In the genomic region with DNA sequence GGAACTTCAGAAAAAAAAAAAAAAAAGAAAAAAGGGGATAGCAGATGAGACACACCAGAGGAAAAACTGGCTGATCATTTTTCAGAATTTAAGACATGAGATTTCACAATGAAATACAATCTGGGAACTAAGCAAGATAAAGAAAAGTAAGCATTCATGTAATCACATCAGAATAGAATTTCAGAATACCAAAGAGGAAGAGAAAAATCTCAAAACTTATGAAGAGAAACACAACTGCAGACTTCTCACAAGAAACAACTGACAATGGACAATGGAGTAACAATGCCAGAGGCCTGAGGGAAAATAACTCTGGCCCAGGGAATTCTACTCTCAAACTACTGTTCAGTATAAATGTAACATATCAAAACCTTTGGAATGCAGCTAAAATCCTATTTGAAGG, we compare ENCODE assay signal across 3 cellular contexts.
TF ChIP-seq lines count a peak whose summit lies in the region.

No MANE protein-coding gene starts in this region.

TF ChIP-seq in SK-N-SH treated with all-trans-retinoic acid at 6 μM for 48 hours, 23 proteins besides CTCF, POLR2A, EP300 and RAD21:
- TF ChIP-seq, protein P1, sequence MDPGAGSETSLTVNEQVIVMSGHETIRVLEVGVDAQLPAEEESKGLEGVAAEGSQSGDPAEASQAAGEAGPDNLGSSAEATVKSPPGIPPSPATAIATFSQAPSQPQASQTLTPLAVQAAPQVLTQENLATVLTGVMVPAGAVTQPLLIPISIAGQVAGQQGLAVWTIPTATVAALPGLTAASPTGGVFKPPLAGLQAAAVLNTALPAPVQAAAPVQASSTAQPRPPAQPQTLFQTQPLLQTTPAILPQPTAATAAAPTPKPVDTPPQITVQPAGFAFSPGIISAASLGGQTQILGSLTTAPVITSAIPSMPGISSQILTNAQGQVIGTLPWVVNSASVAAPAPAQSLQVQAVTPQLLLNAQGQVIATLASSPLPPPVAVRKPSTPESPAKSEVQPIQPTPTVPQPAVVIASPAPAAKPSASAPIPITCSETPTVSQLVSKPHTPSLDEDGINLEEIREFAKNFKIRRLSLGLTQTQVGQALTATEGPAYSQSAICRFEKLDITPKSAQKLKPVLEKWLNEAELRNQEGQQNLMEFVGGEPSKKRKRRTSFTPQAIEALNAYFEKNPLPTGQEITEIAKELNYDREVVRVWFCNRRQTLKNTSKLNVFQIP (CRISPR knock-in tag; IDR thresholded peaks at IDR 0.05; ENCODE audit: borderline replicate concordance, low read depth): no peak
- peak; percentile 49 for TF ChIP-seq ISL1 (CRISPR knock-in tag; IDR thresholded peaks at IDR 0.05)

TF ChIP-seq in SK-N-SH, 30 proteins besides CTCF, POLR2A, EP300 and RAD21:
- TF ChIP-seq TAF1 (IDR thresholded peaks at IDR 0.05; ENCODE audit: borderline replicate concordance, low read depth, low read length): no peak
- no peak for TF ChIP-seq RFX5 (IDR thresholded peaks at IDR 0.05; ENCODE audit: low read length)
- no peak for TF ChIP-seq SMC3 (IDR thresholded peaks at IDR 0.05; ENCODE audit: low read depth, low read length)
- no peak for TF ChIP-seq NRF1 (IDR thresholded peaks at IDR 0.05; ENCODE audit: low read depth, low read length)
- TF ChIP-seq FOXM1 (IDR thresholded peaks at IDR 0.05; ENCODE audit: low read depth): no peak
- TF ChIP-seq, protein P2, sequence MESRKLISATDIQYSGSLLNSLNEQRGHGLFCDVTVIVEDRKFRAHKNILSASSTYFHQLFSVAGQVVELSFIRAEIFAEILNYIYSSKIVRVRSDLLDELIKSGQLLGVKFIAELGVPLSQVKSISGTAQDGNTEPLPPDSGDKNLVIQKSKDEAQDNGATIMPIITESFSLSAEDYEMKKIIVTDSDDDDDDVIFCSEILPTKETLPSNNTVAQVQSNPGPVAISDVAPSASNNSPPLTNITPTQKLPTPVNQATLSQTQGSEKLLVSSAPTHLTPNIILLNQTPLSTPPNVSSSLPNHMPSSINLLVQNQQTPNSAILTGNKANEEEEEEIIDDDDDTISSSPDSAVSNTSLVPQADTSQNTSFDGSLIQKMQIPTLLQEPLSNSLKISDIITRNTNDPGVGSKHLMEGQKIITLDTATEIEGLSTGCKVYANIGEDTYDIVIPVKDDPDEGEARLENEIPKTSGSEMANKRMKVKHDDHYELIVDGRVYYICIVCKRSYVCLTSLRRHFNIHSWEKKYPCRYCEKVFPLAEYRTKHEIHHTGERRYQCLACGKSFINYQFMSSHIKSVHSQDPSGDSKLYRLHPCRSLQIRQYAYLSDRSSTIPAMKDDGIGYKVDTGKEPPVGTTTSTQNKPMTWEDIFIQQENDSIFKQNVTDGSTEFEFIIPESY (IDR thresholded peaks at IDR 0.05; ENCODE audit: borderline replicate concordance, low read depth): no peak
- TF ChIP-seq GABPA (IDR thresholded peaks at IDR 0.05; ENCODE audit: low read depth): no peak
- TF ChIP-seq GATA2 (CRISPR knock-in tag; IDR thresholded peaks at IDR 0.05): no peak

TF ChIP-seq in GM12878, 131 proteins besides CTCF, POLR2A, EP300 and RAD21:
- TF ChIP-seq ZSCAN29 (IDR thresholded peaks at IDR 0.05) (no peak), ZNF622 (IDR thresholded peaks at IDR 0.05) (no peak)
- TF ChIP-seq, protein P3, sequence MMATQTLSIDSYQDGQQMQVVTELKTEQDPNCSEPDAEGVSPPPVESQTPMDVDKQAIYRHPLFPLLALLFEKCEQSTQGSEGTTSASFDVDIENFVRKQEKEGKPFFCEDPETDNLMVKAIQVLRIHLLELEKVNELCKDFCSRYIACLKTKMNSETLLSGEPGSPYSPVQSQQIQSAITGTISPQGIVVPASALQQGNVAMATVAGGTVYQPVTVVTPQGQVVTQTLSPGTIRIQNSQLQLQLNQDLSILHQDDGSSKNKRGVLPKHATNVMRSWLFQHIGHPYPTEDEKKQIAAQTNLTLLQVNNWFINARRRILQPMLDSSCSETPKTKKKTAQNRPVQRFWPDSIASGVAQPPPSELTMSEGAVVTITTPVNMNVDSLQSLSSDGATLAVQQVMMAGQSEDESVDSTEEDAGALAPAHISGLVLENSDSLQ (IDR thresholded peaks at IDR 0.05): no peak
